Comparison of ENCODE assay signal across 25 cellular contexts in genomic region chrX:155247497-155247896, GRCh38.
"Had no signal": no experiment of that assay in that cellular context is flagged by ENCODE, and none has a peak within 500 bp of the region (broad histone marks: within the 10 kb centered on the region; RNA-seq: fewer than 3 reads in every experiment).

No MANE protein-coding gene starts in this region.

- H3K4me1 ChIP-seq: colonic mucosa, esophagus muscularis mucosa, esophagus squamous epithelium, foreskin keratinocyte, gastrocnemius medialis, gastroesophageal sphincter, heart left ventricle, heart right ventricle had no signal

- H3K27ac ChIP-seq: colonic mucosa, coronary artery, dorsolateral prefrontal cortex, epithelial cell of prostate, esophagus muscularis mucosa, esophagus squamous epithelium, foreskin keratinocyte, gastrocnemius medialis, gastroesophageal sphincter, heart left ventricle, heart right ventricle, hepatocyte had no signal

- H3K4me3 ChIP-seq: colonic mucosa, coronary artery, dorsolateral prefrontal cortex, esophagus muscularis mucosa, esophagus squamous epithelium, gastrocnemius medialis, gastroesophageal sphincter, heart left ventricle, heart right ventricle, hepatocyte had no signal

- ATAC-seq: effector memory CD8-positive, alpha-beta T cell; esophagus mucosa; foreskin keratinocyte; gastrocnemius medialis; gastroesophageal sphincter; heart left ventricle; heart right ventricle had no signal

- H3K36me3 ChIP-seq: colonic mucosa, esophagus muscularis mucosa, esophagus squamous epithelium, gastrocnemius medialis, gastroesophageal sphincter, heart left ventricle, heart right ventricle had no signal

- H3K9me3 ChIP-seq: colonic mucosa, esophagus muscularis mucosa, esophagus squamous epithelium, gastrocnemius medialis, gastroesophageal sphincter, heart left ventricle, heart right ventricle had no signal

- DNase-seq: colonic mucosa; cortex of kidney; dermis blood vessel endothelial cell; dorsolateral prefrontal cortex; effector CD4-positive, alpha-beta T cell; effector CD8-positive, alpha-beta T cell; effector memory CD4-positive, alpha-beta T cell; effector memory CD8-positive, alpha-beta T cell; endodermal cell; erythroblast; esophagus squamous epithelium; foreskin fibroblast; foreskin keratinocyte; foreskin melanocyte; gastrocnemius medialis; glutamatergic neuron; head of caudate nucleus; heart left ventricle; heart right ventricle had no signal
